In genomic region chr1:247299723-247300381, GRCh38 we compare ENCODE assay signal across 32 cellular contexts. TPM values are rescaled to one million over a fixed set of nuclear protein-coding genes. Genes with fewer than 3 reads are reported as not detected.
DNase-seq lines count a peak whose midpoint lies in the region; ATAC-seq, FAIRE-seq and TF ChIP-seq lines count a peak whose summit lies in the region.
"Had no signal": no experiment of that assay in that cellular context is flagged by ENCODE, and none has a peak within 500 bp of the region (broad histone marks: within the 10 kb centered on the region; RNA-seq: fewer than 3 reads in every experiment).

No MANE protein-coding gene starts in this region.

- POLR2A ChIA-PET in WTC11 (lab: Charles Lee) = interaction anchor here (1.2 kb wide), 1 partner anchor 32 kb away, joined by 4 read pairs; the partner anchor contains the start of gene ZNF496

- peaks cover 52% of the 10 kb centered on the region for H3K4me1 Mint-ChIP-seq in WTC11
- H3K4me1 Mint-ChIP-seq: CD14-positive monocyte had no signal

- DNase-seq in H7 (peak; percentile 18), WTC11 (ENCODE audit: low spot score) (no peak), islet precursor cell (peak; percentile 37), inferior parietal cortex (ENCODE audit: extremely low spot score) (no peak), urothelium cell line (ENCODE audit: low spot score) (no peak)
- DNase-seq: 8988T; ACHN; BE2C; C1 segment of cervical spinal cord; CD4-positive, alpha-beta memory T cell; CD4-positive, CD25-positive, alpha-beta regulatory T cell; CD8-positive, alpha-beta memory T cell; COR-L47; DMS 273 treated with DMSO at 0.1 percent for 48 hours; DMS153; DMS53; DMS79; DND-41; EL; GDM1 had no signal

- no peaks in the 10 kb centered on the region for H3K27me3 ChIP-seq in H7 (ENCODE audit: control insufficient read depth, insufficient read depth, low read length)
- H3K27me3 ChIP-seq: BE2C, BLaER1 had no signal

- CTCF ChIA-PET in WTC11 (lab: Charles Lee) = interaction anchor here (0.6 to 1.4 kb wide), 2 partner anchors 9 to 298 kb away, joined by 3 read pairs; no protein-coding TSS in a partner anchor

- no peaks in the 10 kb centered on the region for H3K27me3 Mint-ChIP-seq in WTC11 (ENCODE audit: low read depth)
- H3K27me3 Mint-ChIP-seq: CD4-positive, CD25-positive, alpha-beta regulatory T cell had no signal

- H3K4me3 Mint-ChIP-seq in WTC11 = no peak overlapping the region
- H3K4me3 Mint-ChIP-seq: CD14-positive monocyte; CD4-positive, alpha-beta memory T cell; CD4-positive, CD25-positive, alpha-beta regulatory T cell; CD8-positive, alpha-beta memory T cell had no signal

- TF ChIP-seq CTCF in WTC11 (IDR thresholded peaks at IDR 0.05) = no peak

- ATAC-seq in WTC11 = no peak
- no peak for ATAC-seq in HG02852 (IDR thresholded peaks at IDR 0.05; ENCODE audit: unreplicated experiment)
- ATAC-seq in HG03159 (IDR thresholded peaks at IDR 0.05; ENCODE audit: unreplicated experiment) = no peak
- ATAC-seq: GM12878 had no signal

- H3K9me3 Mint-ChIP-seq in WTC11 = no peaks in the 10 kb centered on the region
- H3K9me3 Mint-ChIP-seq: CD4-positive, alpha-beta memory T cell; CD8-positive, alpha-beta memory T cell had no signal

- no peak overlapping the region for H3K4me3 ChIP-seq in H7 (ENCODE audit: insufficient read depth, low read depth, low read length)
- H3K4me3 ChIP-seq: BLaER1, GM12878 had no signal

- H3K36me3 Mint-ChIP-seq in WTC11 = peaks cover 58% of the 10 kb centered on the region

- peak overlapping the region; percentile 89; the same call in 1 of the 2 replicates for H3K27ac Mint-ChIP-seq in WTC11
- H3K27ac Mint-ChIP-seq: CD4-positive, alpha-beta memory T cell; CD4-positive, CD25-positive, alpha-beta regulatory T cell; CD8-positive, alpha-beta memory T cell had no signal

- FAIRE-seq in urothelium cell line (lab: Jason Lieb, UNC) = no peak
- FAIRE-seq: A204.1, GM12878, GM12892, GM18507, GM19239 had no signal

- H3K36me3 ChIP-seq in H7 (replicated peaks; ENCODE audit: control insufficient read depth, insufficient read depth, low read length) = peaks cover 30% of the 10 kb centered on the region

TF ChIP-seq in WTC11, 78 proteins besides CTCF, POLR2A, EP300 and RAD21 (continues in another document):
- TF ChIP-seq STAT6 (CRISPR knock-in tag; conservative IDR thresholded peaks at IDR 0.05; ENCODE audit: low read depth) (no peak), ZNF532 (CRISPR knock-in tag; IDR thresholded peaks at IDR 0.05; ENCODE audit: borderline replicate concordance) (no peak), ARID4B (CRISPR knock-in tag; IDR thresholded peaks at IDR 0.05; ENCODE audit: borderline replicate concordance) (no peak), ATF6 (CRISPR knock-in tag; IDR thresholded peaks at IDR 0.05) (no peak), GRHL2 (CRISPR knock-in tag; IDR thresholded peaks at IDR 0.05; ENCODE audit: insufficient replicate concordance, severe bottlenecking) (no peak)

RNA-seq across cellular contexts. Expression of gene ZNF496, which starts 31.8 kb away (rescaled TPM):
- 127 and 150 TPM in 2 replicates for total RNA-seq in H7 (2014; rRNA removed; shearing (Covaris generic))
- total RNA-seq in WTC11 (2021) = 81.5 to 89.0 TPM (median 88.3 TPM) in 3 replicates

RNA-seq across cellular contexts. Expression of gene VN1R5, which starts 44.0 kb away (rescaled TPM):
- not detected in 2 replicates for total RNA-seq in H7 (2014; rRNA removed; shearing (Covaris generic))
- not detected in 3 replicates for total RNA-seq in WTC11 (2021)
- total RNA-seq: A673; CD4-positive, alpha-beta memory T cell; CD4-positive, CD25-positive, alpha-beta regulatory T cell; CD8-positive, alpha-beta memory T cell; Daoy; G401; GM12878 had no signal

Comparison
In these comparisons a context has a peak if more than half of its experiments do, and no peak if none do; other contexts are left out.
1. DNase-seq: peak in H7 (single experiment) and islet precursor cell (single experiment); none in WTC11 (single experiment), inferior parietal cortex (single experiment) and urothelium cell line (single experiment).